28 cellular contexts compared by ENCODE assay signal in genomic region chr3:119289371-119289770, GRCh38. TPM values are rescaled to one million over a fixed set of nuclear protein-coding genes. Genes with fewer than 3 reads are reported as not detected.
DNase-seq lines count a peak whose midpoint lies in the region; ATAC-seq lines count a peak whose summit lies in the region.
"Had no signal": no experiment of that assay in that cellular context is flagged by ENCODE, and none has a peak within 500 bp of the region (broad histone marks: within the 10 kb centered on the region; RNA-seq: fewer than 3 reads in every experiment).

No MANE protein-coding gene starts in this region.

- DNase-seq in SIG-M5 treated with dmso at 0.1 percent for 504 hours (lab: John Stamatoyannopoulos, UW; ENCODE audit: unreplicated experiment) (peak; percentile 17), SIG-M5 (lab: John Stamatoyannopoulos, UW) (no peak), RPMI7951 (ENCODE audit: low read depth) (peak; percentile 85), T-cell (no peak)
- no peak for DNase-seq in activated CD4-positive, alpha-beta T cell treated with anti-CD3 and anti-CD28 coated beads for 1 hour
- no peak for DNase-seq in activated CD4-positive, CD25-positive, alpha-beta regulatory T cell treated with anti-CD3 and anti-CD28 coated beads, Interleukin-2, amount 50 U/mL, for 72 hours
- no peak for DNase-seq in activated naive CD8-positive, alpha-beta T cell treated with anti-CD3 and anti-CD28 coated beads, Interleukin-2, amount 50 U/mL, for 24 hours
- DNase-seq: 8988T; activated B cell treated with CpG ODN at 0.5 μM for 24 hours; activated CD4-positive, alpha-beta T cell treated with anti-CD3 and anti-CD28 coated beads, Interleukin-2, amount 50 U/mL, for 48 hours; activated naive CD4-positive, alpha-beta T cell treated with anti-CD3 and anti-CD28 coated beads for 36 hours; CD4-positive, alpha-beta T cell; colonic mucosa; effector memory CD4-positive, alpha-beta T cell; foreskin fibroblast; GM23248; heart left ventricle; kidney glomerular epithelial cell; lower lobe of right lung; NCI-H1105 treated with DMSO at 0.1 percent for 48 hours; NCI-H1930; NCI-H524 treated with DMSO at 0.1 percent for 48 hours; RPMI8226; small intestine had no signal

- peaks cover 13 to 19% (median 16%) of the 10 kb centered on the region in 3 donors for H3K9me3 Mint-ChIP-seq in T-cell
- peaks cover 19% of the 10 kb centered on the region for H3K9me3 Mint-ChIP-seq in activated naive CD8-positive, alpha-beta T cell treated with anti-CD3 and anti-CD28 coated beads, Interleukin-2, amount 50 U/mL, for 24 hours

- POLR2A ChIA-PET in T-cell (lab: Charles Lee) = no interaction called here

- H3K27me3 Mint-ChIP-seq in T-cell = no peaks in the 10 kb centered on the region
- peaks cover 3% of the 10 kb centered on the region for H3K27me3 Mint-ChIP-seq in activated naive CD8-positive, alpha-beta T cell treated with anti-CD3 and anti-CD28 coated beads, Interleukin-2, amount 50 U/mL, for 24 hours
- H3K27me3 Mint-ChIP-seq: activated B cell treated with CpG ODN at 0.5 μM for 24 hours; CD4-positive, alpha-beta T cell had no signal

- peaks cover 19 to 38% (median 34%) of the 10 kb centered on the region in 3 donors for H3K4me1 Mint-ChIP-seq in T-cell
- peaks cover 24% of the 10 kb centered on the region for H3K4me1 Mint-ChIP-seq in activated naive CD8-positive, alpha-beta T cell treated with anti-CD3 and anti-CD28 coated beads, Interleukin-2, amount 50 U/mL, for 24 hours

- peaks cover 8% of the 10 kb centered on the region for H3K36me3 Mint-ChIP-seq in T-cell
- H3K36me3 Mint-ChIP-seq in activated naive CD8-positive, alpha-beta T cell treated with anti-CD3 and anti-CD28 coated beads, Interleukin-2, amount 50 U/mL, for 24 hours (ENCODE audit: low read depth) = peaks cover 4% of the 10 kb centered on the region

- no peak overlapping the region for H3K27ac Mint-ChIP-seq in T-cell
- H3K27ac Mint-ChIP-seq in activated naive CD8-positive, alpha-beta T cell treated with anti-CD3 and anti-CD28 coated beads, Interleukin-2, amount 50 U/mL, for 24 hours = no peak overlapping the region
- H3K27ac Mint-ChIP-seq: activated B cell treated with CpG ODN at 0.5 μM for 24 hours; activated naive CD4-positive, alpha-beta T cell treated with anti-CD3 and anti-CD28 coated beads for 36 hours; activated T-helper 1 cell treated with anti-CD3 and anti-CD28 coated beads, Interleukin-12 subunit alpha, Interleukin-12 subunit beta, Interleukin-2, Interleukin-4 antibody, amounts not matched to agents 30 ng/mL and 10 ng/mL and 1 ng/mL, durations not matched to agents 14 hours and 24 hours and 36 hours; CD4-positive, alpha-beta T cell; natural killer cell treated with Interleukin-12 subunit alpha and Interleukin-12 subunit beta and Interleukin-15 and Interleukin-18, amount 100 ng/mL, for 72 hours; T-helper 2 cell treated with Interferon-gamma antibody and Interleukin-4, amounts not matched to agents 5 μg/mL and 100 μg/mL, for 36 hours had no signal

- ATAC-seq in esophagus mucosa = peak; percentile 46
- no peak for ATAC-seq in T-cell (replicated peaks in 1 of 4)
- no peak for ATAC-seq in activated naive CD8-positive, alpha-beta T cell treated with anti-CD3 and anti-CD28 coated beads, Interleukin-2, amount 50 U/mL, for 24 hours
- ATAC-seq: heart left ventricle; natural killer cell treated with Interleukin-12 subunit alpha and Interleukin-12 subunit beta and Interleukin-15 and Interleukin-18, amount 100 ng/mL, for 72 hours had no signal

- H3K4me3 Mint-ChIP-seq in T-cell = no peak overlapping the region
- no peak overlapping the region for H3K4me3 Mint-ChIP-seq in activated naive CD8-positive, alpha-beta T cell treated with anti-CD3 and anti-CD28 coated beads, Interleukin-2, amount 50 U/mL, for 24 hours
- H3K4me3 Mint-ChIP-seq: activated B cell treated with CpG ODN at 0.5 μM for 24 hours; activated naive CD4-positive, alpha-beta T cell treated with anti-CD3 and anti-CD28 coated beads for 36 hours; activated T-helper 1 cell treated with anti-CD3 and anti-CD28 coated beads, Interleukin-12 subunit alpha, Interleukin-12 subunit beta, Interleukin-2, Interleukin-4 antibody, amounts not matched to agents 30 ng/mL and 10 ng/mL and 1 ng/mL, durations not matched to agents 14 hours and 24 hours and 36 hours; CD4-positive, alpha-beta T cell; natural killer cell treated with Interleukin-12 subunit alpha and Interleukin-12 subunit beta and Interleukin-15 and Interleukin-18, amount 100 ng/mL, for 72 hours; T-helper 2 cell treated with Interferon-gamma antibody and Interleukin-4, amounts not matched to agents 5 μg/mL and 100 μg/mL, for 36 hours had no signal

- CTCF ChIA-PET in T-cell (lab: Charles Lee) = interaction anchor here in 1 of 2 donors (0.6 kb wide), 1 partner anchor 102 kb away, joined by 3 read pairs; no protein-coding TSS in a partner anchor

RNA-seq across cellular contexts. Expression of gene ARHGAP31, which starts 4.8 kb away (rescaled TPM):
- 4.2 and 4.7 TPM in 2 replicates for total RNA-seq in RPMI7951 (2014; rRNA removed; shearing (Covaris generic))
- 4.3 TPM for total RNA-seq in esophagus mucosa
- 1 to 10 TPM; 2.7 to 5.1 (median 3.4) TPM for total RNA-seq in T-cell

RNA-seq across cellular contexts. Expression of gene B4GALT4, which starts 48.7 kb away (rescaled TPM):
- 19.2 and 20.3 TPM in 2 replicates for total RNA-seq in RPMI7951 (2014; rRNA removed; shearing (Covaris generic))
- total RNA-seq in esophagus mucosa (15.8 TPM), T-cell (10 to 100 TPM; 14.0 to 33.7 (median 18.2) TPM)

Comparison
In these comparisons a context has a peak if more than half of its experiments do, and no peak if none do; other contexts are left out.
1. DNase-seq: peak in SIG-M5 treated with dmso at 0.1 percent for 504 hours (single experiment) and RPMI7951 (single experiment); none in SIG-M5 (single experiment), T-cell (0 of 34), activated CD4-positive, alpha-beta T cell treated with anti-CD3 and anti-CD28 coated beads for 1 hour (single experiment), activated CD4-positive, CD25-positive, alpha-beta regulatory T cell treated with anti-CD3 and anti-CD28 coated beads, Interleukin-2, amount 50 U/mL, for 72 hours (single experiment) and activated naive CD8-positive, alpha-beta T cell treated with anti-CD3 and anti-CD28 coated beads, Interleukin-2, amount 50 U/mL, for 24 hours (single experiment).